ENCODE assay signal across 23 cellular contexts in the genomic region with DNA sequence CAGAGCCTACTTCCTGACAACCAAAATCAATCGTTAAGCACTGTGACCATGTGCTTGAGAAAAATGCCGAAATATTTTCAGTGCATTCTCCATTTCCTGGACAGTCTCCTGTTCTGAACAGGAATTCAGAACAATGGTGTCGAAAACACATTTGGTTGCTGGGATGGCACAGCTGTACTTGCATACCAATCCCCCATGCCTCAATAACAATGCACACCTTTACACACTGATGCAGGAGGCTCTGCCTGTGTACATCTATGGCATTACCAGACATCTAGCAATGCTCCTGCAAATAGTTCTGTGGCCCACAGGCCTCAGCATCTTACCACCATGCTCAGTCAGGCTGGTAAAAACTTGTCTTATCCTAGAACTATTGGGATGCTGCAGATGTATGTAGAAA.
"Had no signal": no experiment of that assay in that cellular context is flagged by ENCODE, and none has a peak within 500 bp of the region (broad histone marks: within the 10 kb centered on the region; RNA-seq: fewer than 3 reads in every experiment).

No MANE protein-coding gene starts in this region.

- DNase-seq: activated naive CD4-positive, alpha-beta T cell treated with Interleukin-2 at 50 U/mL for 16 hours; activated T-cell treated with anti-CD3 and anti-CD28 coated beads, Interleukin-2, amount 50 U/mL, for 1 hour; anterior cingulate cortex; body of pancreas; erythroblast; foreskin fibroblast; heart right ventricle; kidney glomerular epithelial cell; left lung; natural killer cell; psoas muscle; stimulated activated CD4-positive, alpha-beta T cell treated with anti-CD3 and anti-CD28 coated beads, Interleukin-4, amount 100 ng/mL, for 1 hour; stomach; T-cell had no signal

- H3K9me3 Mint-ChIP-seq: natural killer cell; T-cell; T-helper 2 cell treated with Interferon-gamma antibody and Interleukin-4, amounts not matched to agents 5 μg/mL and 100 μg/mL, for 36 hours had no signal

- H3K4me3 ChIP-seq: body of pancreas, heart right ventricle, left lung, lung, psoas muscle, right atrium auricular region, spleen, stomach, suprapubic skin, tibial nerve had no signal

- H3K27me3 Mint-ChIP-seq: T-cell had no signal

- H3K4me3 Mint-ChIP-seq: natural killer cell; T-cell; T-helper 2 cell treated with Interferon-gamma antibody and Interleukin-4, amounts not matched to agents 5 μg/mL and 100 μg/mL, for 36 hours had no signal

- H3K27ac ChIP-seq: body of pancreas, heart right ventricle, left lung, psoas muscle, right atrium auricular region, stomach, suprapubic skin, tibial nerve, VCaP had no signal

- ATAC-seq: activated CD4-positive, CD25-positive, alpha-beta regulatory T cell treated with anti-CD3 and anti-CD28 coated beads, Interleukin-2, amount 50 U/mL, for 24 hours; body of pancreas; heart right ventricle; left lung; natural killer cell; psoas muscle; SK-N-SH treated with all-trans-retinoic acid at 6 μM for 48 hours; T-cell had no signal

- H3K36me3 Mint-ChIP-seq: natural killer cell had no signal

- H3K27me3 ChIP-seq: body of pancreas, heart right ventricle, left lung, right atrium auricular region, spleen, stomach, suprapubic skin, tibial nerve had no signal

- H3K9me3 ChIP-seq: body of pancreas, heart right ventricle, left lung, psoas muscle, right atrium auricular region, spleen, stomach, suprapubic skin, tibial nerve had no signal
